Comparison of ENCODE assay signal across 8 cellular contexts in genomic region chr21:45644041-45644906, GRCh38. TPM values are rescaled to one million over a fixed set of nuclear protein-coding genes. Genes with fewer than 3 reads are reported as not detected.
A peak's percentile ranks its signal among the peaks of the same experiment; 100 is the strongest.
DNase-seq lines count a peak whose midpoint lies in the region; ATAC-seq and TF ChIP-seq lines count a peak whose summit lies in the region.

No MANE protein-coding gene starts in this region.

- H2BK12ac ChIP-seq in trophoblast cell (ENCODE audit: low read length), result no peak overlapping the region

- peak overlapping the region; percentile 67 to 75 (median 74) for H3K27ac ChIP-seq in Peyer's patch
- no peak overlapping the region for H3K27ac ChIP-seq in trophoblast cell (ENCODE audit: low read depth, low read length)

- WGBS in trophoblast cell (ENCODE audit: extremely low coverage, insufficient coverage, insufficient read length), result no CpG with 5 or more reads among the region's 56 CpGs

- H2BK5ac ChIP-seq in trophoblast cell (ENCODE audit: low read depth, low read length, poor library complexity), result no peak overlapping the region

- no peak for TF ChIP-seq POLR2A in Peyer's patch (IDR thresholded peaks at IDR 0.05)

- H3K4me2 ChIP-seq in trophoblast cell (ENCODE audit: low read length), result peak overlapping the region; percentile 74

- peaks cover 46 to 59% of the 10 kb centered on the region in 2 donors for H3K27me3 Mint-ChIP-seq in effector memory CD8-positive, alpha-beta T cell

- no peak overlapping the region for H2AFZ ChIP-seq in trophoblast cell (ENCODE audit: insufficient read depth, low read length, poor library complexity)

- no peak overlapping the region for H4K12ac ChIP-seq in trophoblast cell (ENCODE audit: low read depth, low read length)

- DNase-seq in NCI-H82 (lab: John Stamatoyannopoulos, UW) (peak; percentile 53), NCI-H82 treated with DMSO at 0.1 percent for 48 hours (lab: John Stamatoyannopoulos, UW; ENCODE audit: unreplicated experiment) (no peak), Peyer's patch (peak in 1 of 3 donors; percentile 57), trophoblast cell (no peak), hippocampal formation (lab: John Stamatoyannopoulos, UW) (no peak), HuH-7.5 (ENCODE audit: low spot score) (no peak)
- DNase-seq in effector memory CD8-positive, alpha-beta T cell, result peak in 1 of 3 experiments; percentile 11

- no peak overlapping the region for H3K14ac ChIP-seq in trophoblast cell (ENCODE audit: low read length)

- H3K4me3 ChIP-seq in Peyer's patch (peak overlapping the region; percentile 36 to 72 (median 62)), trophoblast cell (ENCODE audit: low read depth, low read length) (peak overlapping the region; percentile 66)

- H3K27me3 ChIP-seq in Peyer's patch (no peaks in the 10 kb centered on the region), trophoblast cell (ENCODE audit: insufficient read depth, low read length) (peaks cover 27% of the 10 kb centered on the region)

- H3K36me3 ChIP-seq in Peyer's patch, result no peaks in the 10 kb centered on the region
- no peaks in the 10 kb centered on the region for H3K36me3 ChIP-seq in trophoblast cell (ENCODE audit: control insufficient read depth in 1 of 2, insufficient read depth in 2 of 2, low read length in 2 of 2)

- no peak overlapping the region for H3K23ac ChIP-seq in trophoblast cell (ENCODE audit: low read length)

- no peak overlapping the region for H3K18ac ChIP-seq in trophoblast cell (ENCODE audit: low read length)

- H3K4me3 Mint-ChIP-seq in effector memory CD8-positive, alpha-beta T cell, result peak overlapping the region; percentile 60 to 72

- H3K9ac ChIP-seq in trophoblast cell (ENCODE audit: low read length), result no peak overlapping the region

- no peak for TF ChIP-seq CTCF in Peyer's patch (IDR thresholded peaks at IDR 0.05)

- peak; percentile 13 for ATAC-seq in effector memory CD8-positive, alpha-beta T cell (replicated peaks)
- no peak for ATAC-seq in GM19463 (IDR thresholded peaks at IDR 0.05; ENCODE audit: unreplicated experiment)

- H3K79me1 ChIP-seq in trophoblast cell (ENCODE audit: low read length), result no peaks in the 10 kb centered on the region

- no peak overlapping the region for H3K27ac Mint-ChIP-seq in effector memory CD8-positive, alpha-beta T cell

- H3K9me3 ChIP-seq in Peyer's patch (peaks cover 0 to 4% (median 0%) of the 10 kb centered on the region in 4 donors), trophoblast cell (ENCODE audit: insufficient read depth, low read depth, low read length) (no peaks in the 10 kb centered on the region)

- peaks cover 24% of the 10 kb centered on the region for H3K36me3 Mint-ChIP-seq in effector memory CD8-positive, alpha-beta T cell (ENCODE audit: insufficient read depth)

- H2AK5ac ChIP-seq in trophoblast cell (ENCODE audit: low read length), result no peak overlapping the region

- no peaks in the 10 kb centered on the region for H3K79me2 ChIP-seq in trophoblast cell (ENCODE audit: control insufficient read depth, insufficient read depth, low read length, poor library complexity)

- H3K9me3 Mint-ChIP-seq in effector memory CD8-positive, alpha-beta T cell, result peaks cover 0 to 1% of the 10 kb centered on the region in 2 donors

- no peak overlapping the region for H4K91ac ChIP-seq in trophoblast cell (ENCODE audit: low read depth, low read length)

- H2BK120ac ChIP-seq in trophoblast cell (ENCODE audit: insufficient read depth, low read length, poor library complexity), result no peak overlapping the region

- no peak overlapping the region for H4K8ac ChIP-seq in trophoblast cell (ENCODE audit: low read depth, low read length)

- H3K4me1 ChIP-seq in Peyer's patch (peaks cover 0 to 13% (median 10%) of the 10 kb centered on the region in 4 donors), trophoblast cell (ENCODE audit: control insufficient read depth in 1 of 2, insufficient read depth in 2 of 2, low read length in 2 of 2) (peaks cover 0 to 2% of the 10 kb centered on the region in 2 experiments)

- no peak overlapping the region for H3K4ac ChIP-seq in trophoblast cell (ENCODE audit: low read depth, low read length)

- peaks cover 8 to 10% of the 10 kb centered on the region in 2 donors for H3K4me1 Mint-ChIP-seq in effector memory CD8-positive, alpha-beta T cell (ENCODE audit: low read depth in 2 of 2)

RNA-seq across cellular contexts. Expression of gene PCBP3, which starts 0.7 kb away (rescaled TPM):
- 1 to 10 TPM in 3 of 4 donors, not detected in 1; 1.1 to 6.0 (median 4.4) TPM for total RNA-seq in Peyer's patch
- polyA plus RNA-seq in trophoblast cell (2013), result 1.2 and 1.3 TPM in 2 replicates
